In the genomic region with DNA sequence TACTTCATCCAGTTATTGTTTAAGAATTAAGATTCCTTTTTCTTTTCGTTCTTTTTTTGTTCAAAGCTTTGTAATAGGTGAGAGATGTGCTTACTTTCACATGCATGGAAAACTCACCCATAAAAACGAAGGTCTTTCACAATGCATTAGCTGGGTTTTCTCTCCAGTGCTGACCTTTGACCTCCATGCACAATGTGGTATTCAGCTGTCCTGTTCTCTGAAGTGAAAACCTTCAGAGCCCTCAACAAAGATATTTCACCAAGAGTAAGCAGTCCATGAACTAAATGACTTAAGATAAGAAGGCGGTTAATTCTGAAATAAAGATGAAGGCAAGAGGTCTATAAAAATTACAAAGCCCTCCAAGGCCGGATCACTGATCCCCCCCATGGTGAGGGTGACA, we compare ENCODE assay signal across 14 cellular contexts.
A peak's percentile ranks its signal among the peaks of the same experiment; 100 is the strongest.
DNase-seq lines count a peak whose midpoint lies in the region; ATAC-seq, FAIRE-seq and TF ChIP-seq lines count a peak whose summit lies in the region.
"Had no signal": no experiment of that assay in that cellular context is flagged by ENCODE, and none has a peak within 500 bp of the region (broad histone marks: within the 10 kb centered on the region; RNA-seq: fewer than 3 reads in every experiment).

No MANE protein-coding gene starts in this region.

- H3K9me3 ChIP-seq in A549 (no peaks in the 10 kb centered on the region), mesenchymal stem cell (ENCODE audit: control insufficient read depth, low read length) (no peaks in the 10 kb centered on the region)
- H3K9me3 ChIP-seq: lower lobe of right lung, Peyer's patch had no signal

- H4K20me1 ChIP-seq in KMS-11 (ENCODE audit: insufficient read depth), result no peaks in the 10 kb centered on the region

- ATAC-seq in A549 (no peak), GM19395 (IDR thresholded peaks at IDR 0.05; ENCODE audit: unreplicated experiment) (no peak), GM21367 (IDR thresholded peaks at IDR 0.05; ENCODE audit: unreplicated experiment) (no peak)
- ATAC-seq: activated naive CD4-positive, alpha-beta T cell treated with anti-CD3 and anti-CD28 coated beads, Interleukin-2, amount 50 U/mL, for 72 hours had no signal

- TF ChIP-seq CTCF in A549 (IDR thresholded peaks at IDR 0.05) (no peak), KMS-11 (conservative IDR thresholded peaks at IDR 0.05; ENCODE audit: low read depth, low read length) (no peak)

- no peak for TF ChIP-seq RAD21 in A549 (conservative IDR thresholded peaks at IDR 0.05 in 1 of 2, IDR thresholded peaks at IDR 0.05 in 1 of 2)

- WGBS in A549 (ENCODE audit: missing lambda C conversion rate), result 51% methylated on average over 4 of the region's 4 CpGs
- WGBS in mesenchymal stem cell, result 25% methylated on average over 4 of the region's 4 CpGs

- no peak overlapping the region for H3K4ac ChIP-seq in mesenchymal stem cell (ENCODE audit: low read depth in 1 of 2, low read length in 2 of 2)

- H3K4me3 ChIP-seq in A549 (no peak overlapping the region), KMS-11 (IDR thresholded peaks at IDR 0.05; ENCODE audit: insufficient read depth, low read depth, low read length) (no peak overlapping the region), mesenchymal stem cell (ENCODE audit: insufficient read depth in 1 of 2, low read depth in 1 of 2, low read length in 2 of 2) (no peak overlapping the region)
- H3K4me3 ChIP-seq: lower lobe of right lung, Peyer's patch had no signal

- H4K91ac ChIP-seq in mesenchymal stem cell (ENCODE audit: low read length), result no peak overlapping the region

- H4K8ac ChIP-seq in mesenchymal stem cell (ENCODE audit: low read length), result no peak overlapping the region

- FAIRE-seq in A549 (lab: Jason Lieb, UNC), result no peak

- no peak overlapping the region for H2AK5ac ChIP-seq in mesenchymal stem cell (ENCODE audit: low read length, severe bottlenecking)

- H3K79me2 ChIP-seq in KMS-11 (ENCODE audit: insufficient read depth, low read depth), result no peaks in the 10 kb centered on the region

- H3K9ac ChIP-seq in KMS-11 (no peak overlapping the region), mesenchymal stem cell (ENCODE audit: low read length) (no peak overlapping the region)

- H2AFZ ChIP-seq in KMS-11 (ENCODE audit: low read depth), result no peak overlapping the region
- no peak overlapping the region for H2AFZ ChIP-seq in mesenchymal stem cell (ENCODE audit: low read depth, low read length)

- H3K27me3 ChIP-seq in KMS-11 (ENCODE audit: insufficient read depth, low read depth) (no peaks in the 10 kb centered on the region), mesenchymal stem cell (ENCODE audit: control insufficient read depth in 1 of 2, insufficient read depth in 1 of 2, low read length in 2 of 2) (no peaks in the 10 kb centered on the region)
- H3K27me3 ChIP-seq: Peyer's patch had no signal

- H2BK120ac ChIP-seq in mesenchymal stem cell (ENCODE audit: low read depth, low read length), result no peak overlapping the region

- peak overlapping the region; percentile 5; the same call in 1 of the 3 replicates for H3K4me2 ChIP-seq in A549
- peak overlapping the region; percentile 11 for H3K4me2 ChIP-seq in KMS-11
- no peak overlapping the region for H3K4me2 ChIP-seq in mesenchymal stem cell (ENCODE audit: low read length, poor library complexity, severe bottlenecking)

- no peak for TF ChIP-seq POLR2A in A549 (IDR thresholded peaks at IDR 0.05; ENCODE audit: low read length)

- H3K4me1 ChIP-seq in A549 (peaks cover 77% of the 10 kb centered on the region), KMS-11 (ENCODE audit: low read depth, poor library complexity, severe bottlenecking) (peaks cover 69% of the 10 kb centered on the region), mesenchymal stem cell (ENCODE audit: control insufficient read depth, insufficient read depth, low read depth, low read length) (peaks cover 20% of the 10 kb centered on the region)
- H3K4me1 ChIP-seq: Peyer's patch had no signal

- H3K79me1 ChIP-seq in mesenchymal stem cell (replicated peaks; ENCODE audit: low read length, poor library complexity, severe bottlenecking), result peaks cover 16% of the 10 kb centered on the region

- H3K27ac ChIP-seq in A549 (peak overlapping the region in 1 of 2 experiments; percentile 76; a peak in 2 of 6 replicates), KMS-11 (no peak overlapping the region), mesenchymal stem cell (ENCODE audit: low read length, poor library complexity, severe bottlenecking) (no peak overlapping the region)
- H3K27ac ChIP-seq: lower lobe of right lung, Peyer's patch had no signal

- TF ChIP-seq EP300 in A549 (IDR thresholded peaks at IDR 0.05), result no peak

- no peak overlapping the region for H3K18ac ChIP-seq in mesenchymal stem cell (ENCODE audit: low read depth in 1 of 2, low read length in 2 of 2)

- CTCF ChIA-PET in A549 (lab: Yijun Ruan, JAX), result interaction anchor here (0.6 to 3.3 kb wide), 5 partner anchors 9 to 113 kb away, joined by 3 to 12 read pairs (median 7); no protein-coding TSS in a partner anchor

- no peak overlapping the region for H3K23ac ChIP-seq in mesenchymal stem cell (ENCODE audit: low read length in 2 of 2)

- POLR2A ChIA-PET in A549 (lab: Yijun Ruan, JAX), result no interaction called here

- H2BK15ac ChIP-seq in mesenchymal stem cell (ENCODE audit: low read depth, poor library complexity, severe bottlenecking), result no peak overlapping the region

- no peak overlapping the region for H3K14ac ChIP-seq in mesenchymal stem cell (ENCODE audit: low read length in 2 of 2)

- DNase-seq in A549 (ENCODE audit: low read depth in 1 of 2, low spot score in 1 of 2), result no peak
- peak; percentile 48 for DNase-seq in dermis blood vessel endothelial cell
- DNase-seq in mesenchymal stem cell, result peak; percentile 87
- DNase-seq in DMS153 treated with DMSO at 0.1 percent for 48 hours (lab: John Stamatoyannopoulos, UW; ENCODE audit: unreplicated experiment), result no peak
- DNase-seq in cerebellar nuclear complex (lab: John Stamatoyannopoulos, UW), result no peak
- DNase-seq: cortex of kidney, head of caudate nucleus, lower lobe of right lung, NCI-H446, Peyer's patch had no signal

- no peak overlapping the region for H2BK5ac ChIP-seq in mesenchymal stem cell (ENCODE audit: low read depth, low read length, poor library complexity, severe bottlenecking)

- H3K36me3 ChIP-seq in KMS-11 (ENCODE audit: insufficient read depth), result no peaks in the 10 kb centered on the region
- H3K36me3 ChIP-seq in mesenchymal stem cell (ENCODE audit: control insufficient read depth in 1 of 2, insufficient read depth in 2 of 2, low read depth in 1 of 2, low read length in 2 of 2), result peaks cover 0 to 15% of the 10 kb centered on the region in 2 experiments
- H3K36me3 ChIP-seq: lower lobe of right lung, Peyer's patch had no signal

- no peak overlapping the region for H2BK12ac ChIP-seq in mesenchymal stem cell (ENCODE audit: low read length in 2 of 2)

TF ChIP-seq in A549, 52 proteins besides CTCF, POLR2A, EP300 and RAD21:
- TF ChIP-seq, protein P1, sequence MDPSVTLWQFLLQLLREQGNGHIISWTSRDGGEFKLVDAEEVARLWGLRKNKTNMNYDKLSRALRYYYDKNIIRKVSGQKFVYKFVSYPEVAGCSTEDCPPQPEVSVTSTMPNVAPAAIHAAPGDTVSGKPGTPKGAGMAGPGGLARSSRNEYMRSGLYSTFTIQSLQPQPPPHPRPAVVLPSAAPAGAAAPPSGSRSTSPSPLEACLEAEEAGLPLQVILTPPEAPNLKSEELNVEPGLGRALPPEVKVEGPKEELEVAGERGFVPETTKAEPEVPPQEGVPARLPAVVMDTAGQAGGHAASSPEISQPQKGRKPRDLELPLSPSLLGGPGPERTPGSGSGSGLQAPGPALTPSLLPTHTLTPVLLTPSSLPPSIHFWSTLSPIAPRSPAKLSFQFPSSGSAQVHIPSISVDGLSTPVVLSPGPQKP (IDR thresholded peaks at IDR 0.05; ENCODE audit: low read depth, low read length), result no peak
- TF ChIP-seq CBX8 (IDR thresholded peaks at IDR 0.05) (no peak), HOXA7 (CRISPR knock-in tag; IDR thresholded peaks at IDR 0.05) (no peak)

Comparison
In these comparisons a context has a peak if more than half of its experiments do, and no peak if none do; other contexts are left out.
1. DNase-seq: peak in dermis blood vessel endothelial cell (single experiment) and mesenchymal stem cell (single experiment); none in A549 (0 of 2), DMS153 treated with DMSO at 0.1 percent for 48 hours (single experiment) and cerebellar nuclear complex (0 of 2).